8 cellular contexts compared by ENCODE assay signal in the genomic region with DNA sequence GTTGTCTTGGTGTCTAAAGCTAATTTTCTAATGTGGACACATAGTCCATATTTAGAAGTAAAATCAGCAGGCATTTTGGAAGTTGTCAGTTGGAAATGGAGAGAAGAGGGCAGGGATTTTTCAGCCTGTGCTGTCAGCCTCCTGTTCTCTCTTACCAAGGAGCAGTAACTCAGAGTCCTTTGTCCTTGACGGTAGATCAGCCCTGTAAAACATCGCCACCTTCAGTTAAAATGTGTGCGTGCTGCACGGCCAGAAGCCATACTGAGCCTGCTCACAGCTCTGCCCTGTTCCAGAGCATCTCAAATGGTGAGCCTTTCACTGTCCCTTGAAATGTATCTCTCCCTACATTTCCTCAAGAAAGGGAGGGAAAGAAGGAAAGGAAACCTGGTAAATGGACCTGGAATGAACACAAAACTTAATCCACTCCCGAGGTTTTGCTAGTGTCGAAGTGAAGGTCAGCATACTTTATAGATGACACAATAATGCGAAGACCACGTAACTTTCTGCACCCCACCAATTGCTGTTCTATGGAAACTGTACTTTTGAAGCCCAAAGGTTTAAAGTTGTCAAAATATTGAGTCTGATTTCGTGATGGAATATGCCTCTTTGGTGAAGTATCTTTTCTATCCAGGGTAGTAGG.
A peak's percentile ranks its signal among the peaks of the same experiment; 100 is the strongest.
DNase-seq lines count a peak whose midpoint lies in the region; ATAC-seq and TF ChIP-seq lines count a peak whose summit lies in the region.

No MANE protein-coding gene starts in this region.

- H3K27me3 ChIP-seq in cardiac muscle cell: no peaks in the 10 kb centered on the region
- no peaks in the 10 kb centered on the region for H3K27me3 ChIP-seq in prostate gland (replicated peaks; ENCODE audit: insufficient read depth)

- H3K4me1 ChIP-seq in cardiac muscle cell (ENCODE audit: low read depth) (peaks cover 7% of the 10 kb centered on the region), prostate gland (replicated peaks) (no peaks in the 10 kb centered on the region)

- intact Hi-C loops in prostate gland (cut with DNase I): loop anchor here (2.0 kb wide), 1 partner anchor 219 kb away; no protein-coding TSS in a partner anchor

- peak; percentile 93 for ATAC-seq in GM18861 (IDR thresholded peaks at IDR 0.05; ENCODE audit: unreplicated experiment)
- ATAC-seq in HG02970 (IDR thresholded peaks at IDR 0.05; ENCODE audit: low FRiP score, unreplicated experiment): peak; percentile 72

- 51% methylated on average over 9 of the region's 9 CpGs for whole genome bisulfite sequencing in prostate gland

- no peak overlapping the region for H3K4me3 ChIP-seq in cardiac muscle cell
- H3K4me3 ChIP-seq in prostate gland: no peak overlapping the region

- no peaks in the 10 kb centered on the region for H3K36me3 ChIP-seq in cardiac muscle cell
- no peaks in the 10 kb centered on the region for H3K36me3 ChIP-seq in prostate gland

- DNase-seq in CD1c-positive myeloid dendritic cell (ENCODE audit: extremely low spot score) (peak; percentile 57), NCI-H1417 (lab: John Stamatoyannopoulos, UW) (peak; percentile 54 to 77 (median 67)), cardiac muscle cell (ENCODE audit: low read depth in 1 of 2, low spot score in 1 of 2) (peak; percentile 83 to 86), prostate gland (ENCODE audit: low spot score) (peak; percentile 62), mesenteric fat pad (ENCODE audit: low spot score) (no peak)

- H3K9me3 ChIP-seq in cardiac muscle cell (ENCODE audit: low read depth) (no peaks in the 10 kb centered on the region), prostate gland (no peaks in the 10 kb centered on the region)

- TF ChIP-seq CTCF in VCaP (conservative IDR thresholded peaks at IDR 0.05): peak; percentile 82
- peak; percentile 84 for TF ChIP-seq CTCF in cardiac muscle cell (IDR thresholded peaks at IDR 0.05; ENCODE audit: low read depth, low read length)
- peak in 3 of 4 experiments; percentile 54 to 78 (median 71) for TF ChIP-seq CTCF in prostate gland (IDR thresholded peaks at IDR 0.05)

- TF ChIP-seq POLR2A in prostate gland (IDR thresholded peaks at IDR 0.05): no peak

- H3K27ac ChIP-seq in VCaP: no peak overlapping the region
- no peak overlapping the region for H3K27ac ChIP-seq in cardiac muscle cell
- no peak overlapping the region for H3K27ac ChIP-seq in prostate gland
